In the genomic region with DNA sequence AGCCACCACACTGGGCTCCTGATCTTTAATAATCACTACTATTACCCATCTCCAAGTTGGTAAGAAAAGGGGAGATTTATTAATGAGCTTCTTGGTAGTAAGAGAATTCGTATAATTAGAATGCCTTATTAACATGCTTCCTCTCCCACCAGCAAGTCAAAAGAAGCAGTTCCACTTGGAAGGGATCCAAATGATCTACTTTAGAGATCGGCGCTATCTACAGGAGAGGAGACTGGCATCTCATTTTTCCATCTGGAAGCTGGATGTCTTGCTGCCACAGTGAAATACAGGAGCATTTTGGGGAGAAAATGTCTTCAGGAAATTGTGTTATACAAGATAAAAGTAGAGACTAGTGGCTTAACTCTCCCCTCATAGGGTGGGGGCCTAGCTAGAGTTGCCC, we compare ENCODE assay signal across 19 cellular contexts.
"Had no signal": no experiment of that assay in that cellular context is flagged by ENCODE, and none has a peak within 500 bp of the region (broad histone marks: within the 10 kb centered on the region; RNA-seq: fewer than 3 reads in every experiment).

No MANE protein-coding gene starts in this region.

- H3K4me3 ChIP-seq: heart left ventricle, psoas muscle, spleen, tibial nerve, upper lobe of right lung, vagina had no signal

- H3K27me3 ChIP-seq: heart left ventricle, spleen, tibial nerve, upper lobe of right lung, vagina had no signal

- H3K27ac ChIP-seq: heart left ventricle, psoas muscle, spleen, tibial nerve, upper lobe of right lung, vagina had no signal

- DNase-seq: effector CD4-positive, alpha-beta T cell; endodermal cell; erythroblast; heart left ventricle; islet precursor cell; mammary epithelial cell; naive thymus-derived CD4-positive, alpha-beta T cell; nephron progenitor cell; psoas muscle; spleen; stimulated activated CD4-positive, alpha-beta T cell treated with anti-CD3 and anti-CD28 coated beads, Interleukin-15, amount 100 ng/mL, for 24 hours; stimulated activated CD4-positive, alpha-beta T cell treated with anti-CD3 and anti-CD28 coated beads, Interleukin-1b, Interleukin-23, amount 100 ng/mL, for 48 hours; stimulated activated CD4-positive, alpha-beta T cell treated with anti-CD3 and anti-CD28 coated beads, Interleukin-4, amount 100 ng/mL, for 24 hours; upper lobe of right lung had no signal

- H3K4me1 ChIP-seq: heart left ventricle, psoas muscle, spleen, tibial nerve, upper lobe of right lung, vagina had no signal

- H3K9me3 ChIP-seq: heart left ventricle, psoas muscle, spleen, tibial nerve, upper lobe of right lung, vagina had no signal

- H3K36me3 ChIP-seq: heart left ventricle, spleen, tibial nerve, upper lobe of right lung, vagina had no signal

- ATAC-seq: heart left ventricle; left lobe of liver; naive thymus-derived CD4-positive, alpha-beta T cell; psoas muscle; sciatic nerve; stimulated activated memory B cell treated with anti-CD40 and anti-IgM and Interleukin-4, amounts not matched to agents 10 μg/mL and 1 μg/mL and 100 μg/mL, for 72 hours; upper lobe of right lung had no signal
